In genomic region chr19:32694316-32694715, GRCh38 we compare ENCODE assay signal across 8 cellular contexts. TPM values are rescaled to one million over a fixed set of nuclear protein-coding genes. Genes with fewer than 3 reads are reported as not detected.
DNase-seq lines count a peak whose midpoint lies in the region; FAIRE-seq and TF ChIP-seq lines count a peak whose summit lies in the region.
"Not testable (repeated sequence)": the region's sequence is repeated elsewhere in the genome, so short reads cannot be mapped to it uniquely, and the experiment has no call there.

No MANE protein-coding gene starts in this region.

- intact Hi-C loops in OCI-LY7 (cut with micrococcal nuclease; ENCODE audit: unreplicated experiment); endothelial cell of umbilical vein (cut with micrococcal nuclease): not testable (repeated sequence)
- intact Hi-C loops in activated CD4-positive, alpha-beta memory T cell treated with anti-CD3 and anti-CD28 coated beads for 36 hours (cut with micrococcal nuclease), result loop anchor here (5.0 kb wide), 3 partner anchors 98 to 483 kb away; no protein-coding TSS in a partner anchor
- intact Hi-C loops in ascending aorta (cut with DNase I), result loop anchor here (5.0 kb wide), 2 partner anchors 112 to 483 kb away; partner anchors contain the start of gene PDCD5

- not testable (repeated sequence) for H3K27me3 ChIP-seq in BLaER1; ascending aorta; endothelial cell of umbilical vein (ENCODE audit: control insufficient read depth in 2 of 2, insufficient read depth in 2 of 2, low read length in 2 of 2); skeletal muscle satellite cell (ENCODE audit: control insufficient read depth, insufficient read depth, low read length)

- not testable (repeated sequence) for H3K9me1 ChIP-seq in endothelial cell of umbilical vein (replicated peaks; ENCODE audit: control insufficient read depth, extremely low read depth, insufficient read depth, low read length)

- dilution Hi-C loops in endothelial cell of umbilical vein (cut with MboI; ENCODE audit: extremely low pct_ligation_motif_present, low sequenced_read_pairs), result not testable (repeated sequence)

- BruUV-seq in OCI-LY7 (replicated peaks; lab: Mats Ljungman, UMichigan); endothelial cell of umbilical vein (replicated peaks; lab: Mats Ljungman, UMichigan): not testable (repeated sequence)

- peaks cover 46% of the 10 kb centered on the region for H3K36me3 Mint-ChIP-seq in activated CD4-positive, alpha-beta memory T cell treated with anti-CD3 and anti-CD28 coated beads for 36 hours
- H3K36me3 Mint-ChIP-seq in mesothelial cell of epicardium, result peaks cover 24% of the 10 kb centered on the region

- H3K9me3 ChIP-seq in BLaER1, result peaks cover 63% of the 10 kb centered on the region
- H3K9me3 ChIP-seq in OCI-LY7 (ENCODE audit: low read length); ascending aorta; endothelial cell of umbilical vein (replicated peaks; ENCODE audit: control insufficient read depth, insufficient read depth, low read length); skeletal muscle satellite cell (replicated peaks; ENCODE audit: low read length): not testable (repeated sequence)

- H3K4me1 Mint-ChIP-seq in activated CD4-positive, alpha-beta memory T cell treated with anti-CD3 and anti-CD28 coated beads for 36 hours (ENCODE audit: low read depth), result peaks cover 66% of the 10 kb centered on the region
- H3K4me1 Mint-ChIP-seq in mesothelial cell of epicardium, result peaks cover 41% of the 10 kb centered on the region

- not testable (repeated sequence) for TF ChIP-seq CTCF in HFF-Myc (IDR thresholded peaks at IDR 0.05; ENCODE audit: low read depth, low read length, missing control alignments); OCI-LY7 (conservative IDR thresholded peaks at IDR 0.05; ENCODE audit: low read length); ascending aorta (IDR thresholded peaks at IDR 0.05); endothelial cell of umbilical vein (IDR thresholded peaks at IDR 0.05; ENCODE audit: extremely low read depth in 1 of 2, insufficient read depth in 1 of 2, low read depth in 1 of 2, low read length in 2 of 2); mesothelial cell of epicardium (IDR thresholded peaks at IDR 0.05; ENCODE audit: unreplicated experiment)

- not testable (repeated sequence) for H3K9me3 Mint-ChIP-seq in activated CD4-positive, alpha-beta memory T cell treated with anti-CD3 and anti-CD28 coated beads for 36 hours; mesothelial cell of epicardium

- H3K9me2 ChIP-seq in OCI-LY7 (ENCODE audit: insufficient read depth, low read length), result not testable (repeated sequence)

- H4K20me1 ChIP-seq in BLaER1, result peaks cover 58% of the 10 kb centered on the region
- H4K20me1 ChIP-seq in OCI-LY7 (ENCODE audit: insufficient read depth, low read length); endothelial cell of umbilical vein (replicated peaks; ENCODE audit: control insufficient read depth, extremely low read depth, insufficient read depth, low read length): not testable (repeated sequence)

- H3K27ac Mint-ChIP-seq in activated CD4-positive, alpha-beta memory T cell treated with anti-CD3 and anti-CD28 coated beads for 36 hours, result peak overlapping the region; percentile 57
- H3K27ac Mint-ChIP-seq in mesothelial cell of epicardium, result peak overlapping the region; percentile 90

- FAIRE-seq in endothelial cell of umbilical vein (lab: Jason Lieb, UNC), result peak; percentile 8

- not testable (repeated sequence) for H3K27me3 Mint-ChIP-seq in activated CD4-positive, alpha-beta memory T cell treated with anti-CD3 and anti-CD28 coated beads for 36 hours; mesothelial cell of epicardium (ENCODE audit: low read depth)

- H2AFZ ChIP-seq in OCI-LY7 (ENCODE audit: low read length); endothelial cell of umbilical vein (ENCODE audit: low read depth, low read length): not testable (repeated sequence)

- H3K4me1 ChIP-seq in BLaER1, result peaks cover 40% of the 10 kb centered on the region
- H3K4me1 ChIP-seq in OCI-LY7 (ENCODE audit: insufficient read depth, low read length, poor library complexity, severe bottlenecking), result peaks cover 23% of the 10 kb centered on the region
- H3K4me1 ChIP-seq in ascending aorta, result peaks cover 10 to 15% of the 10 kb centered on the region in 2 donors
- H3K4me1 ChIP-seq in endothelial cell of umbilical vein (ENCODE audit: control insufficient read depth, extremely low read depth, insufficient read depth, low read length), result peaks cover 21% of the 10 kb centered on the region
- peaks cover 32% of the 10 kb centered on the region for H3K4me1 ChIP-seq in skeletal muscle satellite cell (ENCODE audit: control insufficient read depth, insufficient read depth, low read length)

- H3K4me3 ChIP-seq in BLaER1 (peak overlapping the region; percentile 86; the same call in 1 of the 2 replicates), HFF-Myc (replicated peaks; ENCODE audit: low read depth, low read length) (peak overlapping the region; percentile 11; the same call in 1 of the 2 replicates), OCI-LY7 (ENCODE audit: low read depth, low read length, poor library complexity, severe bottlenecking) (peak overlapping the region; percentile 40), ascending aorta (peak overlapping the region; percentile 31 to 95), endothelial cell of umbilical vein (replicated peaks in 1 of 3; ENCODE audit: insufficient read depth in 1 of 3, low read depth in 1 of 3, low read length in 3 of 3) (peak overlapping the region in 1 of 3 experiments; percentile 47), skeletal muscle satellite cell (ENCODE audit: low read length) (peak overlapping the region; percentile 42)

- H3K36me3 ChIP-seq in BLaER1, result peaks cover 61% of the 10 kb centered on the region
- H3K36me3 ChIP-seq in OCI-LY7 (ENCODE audit: insufficient read depth, low read length), result peaks cover 15% of the 10 kb centered on the region; the same call in 1 of the 2 replicates
- H3K36me3 ChIP-seq in ascending aorta, result peaks cover 6 to 10% of the 10 kb centered on the region in 2 donors
- H3K36me3 ChIP-seq in endothelial cell of umbilical vein (ENCODE audit: control insufficient read depth in 2 of 2, extremely low read depth in 1 of 2, insufficient read depth in 2 of 2, low read length in 2 of 2), result not testable (repeated sequence)
- peaks cover 22% of the 10 kb centered on the region for H3K36me3 ChIP-seq in skeletal muscle satellite cell (ENCODE audit: insufficient read depth, low read length)

- H3K4me2 ChIP-seq in BLaER1 (peak overlapping the region; percentile 97), OCI-LY7 (ENCODE audit: low read length) (peak overlapping the region; percentile 82), endothelial cell of umbilical vein (ENCODE audit: insufficient read depth, low read length) (peak overlapping the region; percentile 50), skeletal muscle satellite cell (ENCODE audit: low read length) (peak overlapping the region; percentile 87)

- POLR2A ChIA-PET in OCI-LY7 (lab: Charles Lee), result interaction anchor here (0.6 kb wide), 1 partner anchor 108 kb away, joined by 3 read pairs; no protein-coding TSS in a partner anchor
- POLR2A ChIA-PET in activated CD4-positive, alpha-beta memory T cell treated with anti-CD3 and anti-CD28 coated beads for 36 hours (lab: Charles Lee); endothelial cell of umbilical vein (lab: Charles Lee): not testable (repeated sequence)

- TF ChIP-seq POLR2A in endothelial cell of umbilical vein (IDR thresholded peaks at IDR 0.05; ENCODE audit: low read depth, low read length), result not testable (repeated sequence)

- not testable (repeated sequence) for DNase-seq in HFF-Myc (ENCODE audit: extremely low read depth, low read depth); OCI-LY7 (ENCODE audit: low spot score); activated CD4-positive, alpha-beta memory T cell treated with anti-CD3 and anti-CD28 coated beads for 36 hours; ascending aorta (ENCODE audit: low spot score in 2 of 2); endothelial cell of umbilical vein (ENCODE audit: low read depth, low spot score); mesothelial cell of epicardium (ENCODE audit: low spot score in 2 of 2, unreplicated experiment in 2 of 2)

- not testable (repeated sequence) for H3K27ac ChIP-seq in BLaER1; OCI-LY7 (ENCODE audit: low read depth, low read length, poor library complexity, severe bottlenecking); ascending aorta; endothelial cell of umbilical vein (ENCODE audit: insufficient read depth, low read depth, low read length)

- CTCF ChIA-PET in OCI-LY7 (lab: Charles Lee; ENCODE audit: unreplicated experiment); activated CD4-positive, alpha-beta memory T cell treated with anti-CD3 and anti-CD28 coated beads for 36 hours (lab: Charles Lee); endothelial cell of umbilical vein (lab: Charles Lee): not testable (repeated sequence)

- H3K9ac ChIP-seq in BLaER1; endothelial cell of umbilical vein (replicated peaks; ENCODE audit: extremely low read depth, insufficient read depth, low read length); skeletal muscle satellite cell (ENCODE audit: low read depth, low read length): not testable (repeated sequence)

- H3K4me3 Mint-ChIP-seq in activated CD4-positive, alpha-beta memory T cell treated with anti-CD3 and anti-CD28 coated beads for 36 hours, result peak overlapping the region; percentile 90
- peak overlapping the region; percentile 77 for H3K4me3 Mint-ChIP-seq in mesothelial cell of epicardium

- peaks cover 13% of the 10 kb centered on the region; the same call in 1 of the 2 replicates for H3K79me2 ChIP-seq in OCI-LY7 (ENCODE audit: insufficient read depth, low read depth, low read length)
- peaks cover 59% of the 10 kb centered on the region for H3K79me2 ChIP-seq in endothelial cell of umbilical vein (ENCODE audit: control insufficient read depth, insufficient read depth, low read length)

RNA-seq across cellular contexts. Expression of gene NUDT19, which starts 2.7 kb away (rescaled TPM):
- total RNA-seq in OCI-LY7 (2014; rRNA removed; shearing (Covaris generic)), result 3.4 and 3.9 TPM in 2 replicates
- 5.4 and 6.8 TPM in 2 replicates for total RNA-seq in OCI-LY7 (2022)
- 10 to 100 TPM; 14.9 to 15.0 TPM for total RNA-seq in activated CD4-positive, alpha-beta memory T cell treated with anti-CD3 and anti-CD28 coated beads for 36 hours
- 6.2 TPM for total RNA-seq in ascending aorta
- total RNA-seq in endothelial cell of umbilical vein, result 13.8 and 14.0 TPM in 2 replicates
- polyA plus RNA-seq in endothelial cell of umbilical vein, result 6.6 and 7.7 TPM in 2 replicates
- polyA plus RNA-seq in endothelial cell of umbilical vein (2011; cell fraction: cytosol; rRNA removed), result 6.8 TPM in 2 replicates
- polyA plus RNA-seq in endothelial cell of umbilical vein (2011; cell fraction: nucleus; rRNA removed), result 3.1 and 3.8 TPM in 2 replicates
- polyA plus RNA-seq in endothelial cell of umbilical vein (2012), result 9.9 and 10.2 TPM in 2 replicates
- polyA minus RNA-seq in endothelial cell of umbilical vein, result 5.8 and 6.1 TPM in 2 replicates
- 27.1 TPM for polyA minus RNA-seq in endothelial cell of umbilical vein (2011; cell fraction: cytosol; rRNA and poly(A)+ RNA removed)
- 4.0 and 6.5 TPM in 2 replicates for polyA minus RNA-seq in endothelial cell of umbilical vein (2011; cell fraction: nucleus; rRNA and poly(A)+ RNA removed)
- 13.3 to 14.2 TPM (median 14.0 TPM) in 3 replicates for total RNA-seq in mesothelial cell of epicardium
- total RNA-seq in skeletal muscle satellite cell (2012; rRNA removed), result 9.6 and 12.2 TPM in 2 replicates

RNA-seq across cellular contexts. Expression of gene RGS9BP, which starts 18.7 kb away (rescaled TPM):
- total RNA-seq in OCI-LY7 (2014; rRNA removed; shearing (Covaris generic)), result 0.54 TPM in 2 replicates
- total RNA-seq in OCI-LY7 (2022) (0.65 and 0.72 TPM in 2 replicates), ascending aorta (not detected), endothelial cell of umbilical vein (0.15 TPM in 1 of 2 replicates, not detected in the other), mesothelial cell of epicardium (0.11 to 0.38 TPM (median 0.29 TPM) in 3 replicates)
- total RNA-seq in activated CD4-positive, alpha-beta memory T cell treated with anti-CD3 and anti-CD28 coated beads for 36 hours, result under 1 TPM; 0.10 to 0.19 TPM
- not detected in 2 replicates for polyA plus RNA-seq in endothelial cell of umbilical vein
- polyA plus RNA-seq in endothelial cell of umbilical vein (2011; cell fraction: cytosol; rRNA removed), result 0.01 TPM in 1 of 2 replicates, not detected in the other
- 0.04 TPM in 1 of 2 replicates, not detected in the other for polyA plus RNA-seq in endothelial cell of umbilical vein (2011; cell fraction: nucleus; rRNA removed)
- polyA plus RNA-seq in endothelial cell of umbilical vein (2012), result not detected in 2 replicates
- 0.29 TPM in 1 of 2 replicates, not detected in the other for polyA minus RNA-seq in endothelial cell of umbilical vein
- 0.72 TPM for polyA minus RNA-seq in endothelial cell of umbilical vein (2011; cell fraction: cytosol; rRNA and poly(A)+ RNA removed)
- polyA minus RNA-seq in endothelial cell of umbilical vein (2011; cell fraction: nucleus; rRNA and poly(A)+ RNA removed), result 0.29 TPM in 1 of 2 replicates, not detected in the other
- 0.22 and 0.25 TPM in 2 replicates for total RNA-seq in skeletal muscle satellite cell (2012; rRNA removed)

RNA-seq across cellular contexts. Expression of gene ANKRD27, which starts 19.3 kb away (rescaled TPM):
- total RNA-seq in OCI-LY7 (2014; rRNA removed; shearing (Covaris generic)), result 39.3 and 43.0 TPM in 2 replicates
- total RNA-seq in OCI-LY7 (2022), result 55.3 and 58.5 TPM in 2 replicates
- total RNA-seq in activated CD4-positive, alpha-beta memory T cell treated with anti-CD3 and anti-CD28 coated beads for 36 hours, result 10 to 100 TPM; 39.7 to 45.4 TPM
- 17.3 TPM for total RNA-seq in ascending aorta
- total RNA-seq in endothelial cell of umbilical vein, result 29.6 and 37.4 TPM in 2 replicates
- 13.5 and 18.3 TPM in 2 replicates for polyA plus RNA-seq in endothelial cell of umbilical vein
- polyA plus RNA-seq in endothelial cell of umbilical vein (2011; cell fraction: cytosol; rRNA removed), result 17.9 and 18.6 TPM in 2 replicates
- 44.5 and 44.6 TPM in 2 replicates for polyA plus RNA-seq in endothelial cell of umbilical vein (2011; cell fraction: nucleus; rRNA removed)
- 20.6 and 21.6 TPM in 2 replicates for polyA plus RNA-seq in endothelial cell of umbilical vein (2012)
- 37.8 and 40.5 TPM in 2 replicates for polyA minus RNA-seq in endothelial cell of umbilical vein
- polyA minus RNA-seq in endothelial cell of umbilical vein (2011; cell fraction: cytosol; rRNA and poly(A)+ RNA removed), result 16.1 TPM
- 34.5 and 41.4 TPM in 2 replicates for polyA minus RNA-seq in endothelial cell of umbilical vein (2011; cell fraction: nucleus; rRNA and poly(A)+ RNA removed)
- 30.9 to 33.3 TPM (median 31.8 TPM) in 3 replicates for total RNA-seq in mesothelial cell of epicardium
- total RNA-seq in skeletal muscle satellite cell (2012; rRNA removed), result 36.2 and 40.2 TPM in 2 replicates

RNA-seq across cellular contexts. Expression of gene TDRD12, which starts 25.3 kb away (rescaled TPM):
- total RNA-seq in OCI-LY7 (2014; rRNA removed; shearing (Covaris generic)), result not detected in 2 replicates
- total RNA-seq in OCI-LY7 (2022), result not detected in 2 replicates
- total RNA-seq in activated CD4-positive, alpha-beta memory T cell treated with anti-CD3 and anti-CD28 coated beads for 36 hours, result under 1 TPM; 0.24 to 0.63 TPM
- 0.11 TPM for total RNA-seq in ascending aorta
- 0.09 TPM in 1 of 2 replicates, not detected in the other for total RNA-seq in endothelial cell of umbilical vein
- 0.03 TPM in 2 replicates for polyA plus RNA-seq in endothelial cell of umbilical vein
- 0.03 TPM in 1 of 2 replicates, not detected in the other for polyA plus RNA-seq in endothelial cell of umbilical vein (2011; cell fraction: cytosol; rRNA removed)
- 0.07 and 0.10 TPM in 2 replicates for polyA plus RNA-seq in endothelial cell of umbilical vein (2011; cell fraction: nucleus; rRNA removed)
- polyA plus RNA-seq in endothelial cell of umbilical vein (2012), result 0.08 and 0.22 TPM in 2 replicates
- polyA minus RNA-seq in endothelial cell of umbilical vein, result not detected in 2 replicates
- polyA minus RNA-seq in endothelial cell of umbilical vein (2011; cell fraction: cytosol; rRNA and poly(A)+ RNA removed), result not detected
- polyA minus RNA-seq in endothelial cell of umbilical vein (2011; cell fraction: nucleus; rRNA and poly(A)+ RNA removed), result not detected in 2 replicates
- 0.24 to 0.63 TPM (median 0.43 TPM) in 3 replicates for total RNA-seq in mesothelial cell of epicardium
- 0.22 and 0.25 TPM in 2 replicates for total RNA-seq in skeletal muscle satellite cell (2012; rRNA removed)
